Comparison of ENCODE assay signal across 29 cellular contexts in the genomic region with DNA sequence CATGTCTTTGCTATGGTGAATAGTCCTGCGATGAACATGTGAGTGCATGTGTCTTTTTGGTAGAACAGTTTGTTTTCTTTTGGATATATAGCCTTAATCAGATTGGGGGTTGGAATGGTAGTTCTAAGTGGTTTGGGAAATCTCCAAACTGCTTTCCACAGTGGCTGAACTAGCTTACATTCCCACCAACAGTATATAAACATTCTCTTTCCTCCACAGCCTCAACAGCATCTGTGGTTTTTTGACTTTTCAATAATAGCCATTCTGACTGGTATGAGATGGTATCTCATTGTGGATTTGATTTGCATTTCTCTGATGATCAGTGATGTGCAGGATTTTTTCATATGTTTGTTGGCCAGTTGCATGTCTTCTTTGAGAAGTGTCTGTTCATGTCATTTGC.
DNase-seq lines count a peak whose midpoint lies in the region; ATAC-seq, FAIRE-seq and TF ChIP-seq lines count a peak whose summit lies in the region.
"Had no signal": no experiment of that assay in that cellular context is flagged by ENCODE, and none has a peak within 500 bp of the region (broad histone marks: within the 10 kb centered on the region; RNA-seq: fewer than 3 reads in every experiment).

No MANE protein-coding gene starts in this region.

- DNase-seq in H4 (ENCODE audit: low spot score) (peak; percentile 71), adipocyte (ENCODE audit: low read depth) (peak; percentile 74), fibroblast of lung (ENCODE audit: low read depth in 2 of 2) (peak; percentile 65 to 79), RCC 7860 (ENCODE audit: low spot score) (no peak), NCI-H345 (lab: John Stamatoyannopoulos, UW) (no peak)
- DNase-seq: activated CD4-positive, alpha-beta T cell treated with anti-CD3 and anti-CD28 coated beads, Interleukin-2, amount 10 ng/mL, durations not matched to agents 24 days and 14 days; activated effector memory CD4-positive, alpha-beta T cell treated with Interleukin-2 at 50 U/mL for 16 hours; activated T-cell treated with anti-CD3 and anti-CD28 coated beads, Interleukin-2, amount 50 U/mL, for 1 hour; aorta; Calu3; CD4-positive, CD25-positive, alpha-beta regulatory T cell; dermis blood vessel endothelial cell; DMS79; endodermal cell; H7; mucosa of descending colon; natural killer cell; NCI-H1105 treated with DMSO at 0.1 percent for 48 hours; NCI-H187 treated with DMSO at 0.1 percent for 48 hours; NCI-H2171; NCI-H510A; occipital lobe; RPMI8226; stimulated activated naive B cell treated with anti-CD40 and anti-IgM and Interleukin-4, amounts not matched to agents 10 μg/mL and 1 μg/mL and 100 μg/mL, for 72 hours had no signal

- no peak for TF ChIP-seq CTCF in fibroblast of lung (conservative IDR thresholded peaks at IDR 0.05 in 1 of 2, IDR thresholded peaks at IDR 0.05 in 1 of 2; ENCODE audit: low read depth in 1 of 2, low read length in 2 of 2)

- H3K9ac ChIP-seq in adipocyte (ENCODE audit: low read length) (no peak overlapping the region), fibroblast of lung (ENCODE audit: insufficient read depth, low read length) (no peak overlapping the region)

- H4K20me1 ChIP-seq in fibroblast of lung (ENCODE audit: control insufficient read depth, extremely low read depth, insufficient read depth, low read length), result no peaks in the 10 kb centered on the region

- no peak overlapping the region for H2AFZ ChIP-seq in fibroblast of lung (ENCODE audit: low read length)
- H2AFZ ChIP-seq: hepatocyte had no signal

- H3K27me3 ChIP-seq in adipocyte (replicated peaks; ENCODE audit: control insufficient read depth, insufficient read depth, low read length), result no peaks in the 10 kb centered on the region
- no peaks in the 10 kb centered on the region for H3K27me3 ChIP-seq in fibroblast of lung (ENCODE audit: control insufficient read depth, insufficient read depth, low read length)
- H3K27me3 ChIP-seq: hepatocyte had no signal

- H3K36me3 ChIP-seq in adipocyte (ENCODE audit: control insufficient read depth, insufficient read depth, low read length, severe bottlenecking) (no peaks in the 10 kb centered on the region), fibroblast of lung (ENCODE audit: control insufficient read depth, insufficient read depth, low read length) (no peaks in the 10 kb centered on the region)

- FAIRE-seq in RCC 7860 (lab: Jason Lieb, UNC), result no peak

- ATAC-seq in HG02642 (IDR thresholded peaks at IDR 0.05; ENCODE audit: poor library complexity, unreplicated experiment) (no peak), GM19455 (IDR thresholded peaks at IDR 0.05; ENCODE audit: unreplicated experiment) (no peak)
- ATAC-seq: mucosa of descending colon; natural killer cell; stimulated activated naive B cell treated with anti-CD40 and anti-IgM and Interleukin-4, amounts not matched to agents 10 μg/mL and 1 μg/mL and 100 μg/mL, for 72 hours; WTC11 had no signal

- no peaks in the 10 kb centered on the region for H3K79me2 ChIP-seq in fibroblast of lung (ENCODE audit: control insufficient read depth, insufficient read depth, low read length)
- H3K79me2 ChIP-seq: hepatocyte had no signal

- no peak overlapping the region for H3K4me2 ChIP-seq in fibroblast of lung (ENCODE audit: extremely low read depth, insufficient read depth, low read length)
- H3K4me2 ChIP-seq: hepatocyte had no signal

- no peak overlapping the region for H3K4me3 ChIP-seq in adipocyte (ENCODE audit: low read length)
- H3K4me3 ChIP-seq in fibroblast of lung (replicated peaks in 1 of 4; ENCODE audit: control extremely low read depth in 1 of 4, insufficient read depth in 1 of 4, low read depth in 3 of 4, low read length in 4 of 4), result no peak overlapping the region
- H3K4me3 ChIP-seq: hepatocyte, lung, mucosa of descending colon had no signal

- no peaks in the 10 kb centered on the region for H3K9me3 ChIP-seq in adipocyte (ENCODE audit: control insufficient read depth, low read length)
- no peaks in the 10 kb centered on the region for H3K9me3 ChIP-seq in fibroblast of lung (ENCODE audit: control insufficient read depth, insufficient read depth, low read depth, low read length)
- H3K9me3 ChIP-seq: mucosa of descending colon had no signal

- no peak overlapping the region for H3K27ac ChIP-seq in fibroblast of lung (ENCODE audit: insufficient read depth, low read length)
- H3K27ac ChIP-seq: hepatocyte had no signal

- peaks cover 7% of the 10 kb centered on the region for H3K4me1 ChIP-seq in adipocyte (ENCODE audit: control insufficient read depth, insufficient read depth, low read length)
- no peaks in the 10 kb centered on the region for H3K4me1 ChIP-seq in fibroblast of lung (ENCODE audit: control insufficient read depth, extremely low read depth, insufficient read depth, low read length)

Comparison
In these comparisons a context has a peak if more than half of its experiments do, and no peak if none do; other contexts are left out.
1. DNase-seq: peak in H4 (single experiment), adipocyte (single experiment) and fibroblast of lung (2 of 2); none in RCC 7860 (single experiment) and NCI-H345 (single experiment).